Comparison of ENCODE assay signal across 9 cellular contexts in the genomic region with DNA sequence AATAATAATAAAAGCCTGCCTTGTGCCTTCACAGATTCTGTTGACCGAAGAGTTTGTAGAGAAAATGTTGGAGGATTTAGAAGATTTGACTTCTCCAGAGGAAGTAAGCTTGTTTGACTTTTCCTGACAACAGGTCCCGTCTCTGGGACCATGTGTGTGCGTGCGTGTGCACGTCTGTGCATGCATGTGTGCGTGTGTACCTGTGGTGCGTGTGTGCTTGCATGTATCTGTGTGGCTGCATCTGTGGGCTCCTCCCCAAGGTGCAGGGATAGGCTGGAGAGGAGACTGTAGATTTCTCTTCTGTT. TPM values are rescaled to one million over a fixed set of nuclear protein-coding genes. Genes with fewer than 3 reads are reported as not detected.
A peak's percentile ranks its signal among the peaks of the same experiment; 100 is the strongest.
DNase-seq lines count a peak whose midpoint lies in the region; ATAC-seq and TF ChIP-seq lines count a peak whose summit lies in the region.
"Had no signal": no experiment of that assay in that cellular context is flagged by ENCODE, and none has a peak within 500 bp of the region (broad histone marks: within the 10 kb centered on the region; RNA-seq: fewer than 3 reads in every experiment).

No MANE protein-coding gene starts in this region.

- H3K27ac ChIP-seq in left lung (peak overlapping the region; percentile 76 to 89), smooth muscle cell (ENCODE audit: low read depth) (peak overlapping the region; percentile 98)

- H3K27me3 ChIP-seq in left lung (no peaks in the 10 kb centered on the region), smooth muscle cell (ENCODE audit: low read depth) (no peaks in the 10 kb centered on the region)

- H2AFZ ChIP-seq in smooth muscle cell (ENCODE audit: low read depth) = no peak overlapping the region

- DNase-seq in HFFc6 (no peak), left lung (peak in 1 of 2 donors; percentile 30), smooth muscle cell (lab: John Stamatoyannopoulos, UW; ENCODE audit: unreplicated experiment) (no peak), UCSD-AML1 (lab: John Stamatoyannopoulos, UW; ENCODE audit: unreplicated experiment) (no peak), NCI-H1436 (lab: John Stamatoyannopoulos, UW) (no peak)
- DNase-seq: activated naive CD4-positive, alpha-beta T cell treated with anti-CD3 and anti-CD28 coated beads for 36 hours had no signal

- TF ChIP-seq CTCF in HFFc6 (IDR thresholded peaks at IDR 0.05) (no peak), brain (conservative IDR thresholded peaks at IDR 0.05) (no peak), left lung (IDR thresholded peaks at IDR 0.05) (no peak), smooth muscle cell (IDR thresholded peaks at IDR 0.05; ENCODE audit: borderline replicate concordance, insufficient read depth, poor library complexity, severe bottlenecking) (no peak)

- H3K4me1 Mint-ChIP-seq in HFFc6 (ENCODE audit: low read depth) (peaks cover 73% of the 10 kb centered on the region), brain (peaks cover 91% of the 10 kb centered on the region)

- H3K36me3 ChIP-seq in left lung = peaks cover 0 to 12% of the 10 kb centered on the region in 2 donors
- H3K36me3 ChIP-seq in smooth muscle cell (ENCODE audit: low read depth) = no peaks in the 10 kb centered on the region

- H3K4me3 ChIP-seq in left lung = no peak overlapping the region
- no peak overlapping the region for H3K4me3 ChIP-seq in smooth muscle cell

- H3K4me2 ChIP-seq in smooth muscle cell = peak overlapping the region; percentile 70

- H3K9ac ChIP-seq in smooth muscle cell (ENCODE audit: low read depth) = peak overlapping the region; percentile 85

- 93% methylated on average over 7 of the region's 7 CpGs for WGBS in smooth muscle cell (ENCODE audit: low lambda C conversion rate)

- H3K36me3 Mint-ChIP-seq in HFFc6 (ENCODE audit: low read depth) (peaks cover 17% of the 10 kb centered on the region), brain (peaks cover 4% of the 10 kb centered on the region)

- no peaks in the 10 kb centered on the region for H4K20me1 ChIP-seq in smooth muscle cell (ENCODE audit: low read depth)

- H3K9me3 ChIP-seq in left lung = no peaks in the 10 kb centered on the region
- H3K9me3 ChIP-seq in smooth muscle cell (replicated peaks; ENCODE audit: low read depth) = no peaks in the 10 kb centered on the region

- ATAC-seq in left lung = no peak
- ATAC-seq in HG02938 (IDR thresholded peaks at IDR 0.05; ENCODE audit: unreplicated experiment) = no peak
- ATAC-seq in GM21423 (IDR thresholded peaks at IDR 0.05; ENCODE audit: unreplicated experiment) = no peak

- H3K4me3 Mint-ChIP-seq in HFFc6 = no peak overlapping the region
- peak overlapping the region; percentile 10 to 76 (median 54) for H3K4me3 Mint-ChIP-seq in brain
- H3K4me3 Mint-ChIP-seq: activated naive CD4-positive, alpha-beta T cell treated with anti-CD3 and anti-CD28 coated beads for 36 hours had no signal

- H3K27ac Mint-ChIP-seq in HFFc6 = peak overlapping the region; percentile 96
- peak overlapping the region; percentile 97 to 100 (median 98) for H3K27ac Mint-ChIP-seq in brain

- peaks cover 6% of the 10 kb centered on the region; the same call in 1 of the 2 replicates for H3K9me3 Mint-ChIP-seq in HFFc6
- H3K9me3 Mint-ChIP-seq in brain = no peaks in the 10 kb centered on the region
- H3K9me3 Mint-ChIP-seq: activated naive CD4-positive, alpha-beta T cell treated with anti-CD3 and anti-CD28 coated beads for 36 hours had no signal

- H3K4me1 ChIP-seq in left lung (peaks cover 28 to 63% of the 10 kb centered on the region in 2 donors), smooth muscle cell (ENCODE audit: low read depth) (peaks cover 67% of the 10 kb centered on the region)

- H3K27me3 Mint-ChIP-seq in HFFc6 (ENCODE audit: insufficient read depth) = peaks cover 2% of the 10 kb centered on the region
- no peaks in the 10 kb centered on the region for H3K27me3 Mint-ChIP-seq in brain

- intact Hi-C loops in left lung (cut with DNase I) = no loop called here

- H3F3A ChIP-seq in smooth muscle cell (ENCODE audit: low read depth) = peaks cover 42% of the 10 kb centered on the region

- H3K79me2 ChIP-seq in smooth muscle cell (ENCODE audit: low read depth) = no peaks in the 10 kb centered on the region

RNA-seq across cellular contexts. Expression of gene TRIM8, which starts 17.2 kb away (rescaled TPM):
- 100 to 1,000 TPM; 123 to 148 (median 135) TPM for total RNA-seq in HFFc6 (2021; fragmentation: NEBNext Ultra II Directional; extraction: Animal tissue kit (Norgen Biotek cat#: 25700))
- polyA plus RNA-seq in brain (ENCODE audit: insufficient read depth, low read depth, low replicate concordance) (97.4 TPM), smooth muscle cell (77.8 and 78.0 TPM in 2 replicates)
- total RNA-seq in left lung (100 to 1,000 TPM; 123 to 180 TPM), smooth muscle cell (64.1 and 78.8 TPM in 2 replicates)
